ENCODE assay signal across 8 cellular contexts in genomic region chr3:176816937-176817336, GRCh38.
"Had no signal": no experiment of that assay in that cellular context is flagged by ENCODE, and none has a peak within 500 bp of the region (broad histone marks: within the 10 kb centered on the region; RNA-seq: fewer than 3 reads in every experiment).

No MANE protein-coding gene starts in this region.

- DNase-seq: GM23248, GOT3, H7, H9, HCEC 1CT, HFFc6 had no signal

- H3K9me3 ChIP-seq: HAP-1 had no signal

- H3K27ac ChIP-seq: GM23248 had no signal

- H3K4me3 ChIP-seq: GM23248, GM23338, HAP-1 had no signal

- H3K36me3 ChIP-seq: HAP-1 had no signal

- H3K4me1 ChIP-seq: HAP-1 had no signal
